Comparison of ENCODE assay signal across 1 cellular context in the genomic region with DNA sequence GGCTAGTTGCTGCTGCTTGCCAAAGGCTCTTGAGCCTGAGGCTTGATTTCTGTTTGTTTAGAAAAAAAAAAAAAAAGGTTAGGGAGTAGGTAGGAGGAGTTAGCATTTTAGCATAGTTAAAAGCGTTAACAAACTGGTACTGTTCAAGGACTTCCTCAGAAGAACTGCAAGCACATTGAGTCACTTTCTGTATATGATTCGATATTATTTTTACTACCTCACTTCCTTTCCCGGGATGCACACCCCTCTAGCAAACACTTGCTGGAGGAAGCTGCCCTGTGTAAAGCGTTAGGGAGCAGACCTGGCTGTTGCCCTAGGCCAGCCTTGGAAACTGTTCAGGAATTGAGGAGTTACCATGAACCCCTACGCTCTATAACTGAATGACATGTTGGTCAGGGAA.
TF ChIP-seq lines count a peak whose summit lies in the region.

No MANE protein-coding gene starts in this region.

TF ChIP-seq in K562, 482 proteins besides CTCF, POLR2A, EP300 and RAD21:
- TF ChIP-seq, protein P1, sequence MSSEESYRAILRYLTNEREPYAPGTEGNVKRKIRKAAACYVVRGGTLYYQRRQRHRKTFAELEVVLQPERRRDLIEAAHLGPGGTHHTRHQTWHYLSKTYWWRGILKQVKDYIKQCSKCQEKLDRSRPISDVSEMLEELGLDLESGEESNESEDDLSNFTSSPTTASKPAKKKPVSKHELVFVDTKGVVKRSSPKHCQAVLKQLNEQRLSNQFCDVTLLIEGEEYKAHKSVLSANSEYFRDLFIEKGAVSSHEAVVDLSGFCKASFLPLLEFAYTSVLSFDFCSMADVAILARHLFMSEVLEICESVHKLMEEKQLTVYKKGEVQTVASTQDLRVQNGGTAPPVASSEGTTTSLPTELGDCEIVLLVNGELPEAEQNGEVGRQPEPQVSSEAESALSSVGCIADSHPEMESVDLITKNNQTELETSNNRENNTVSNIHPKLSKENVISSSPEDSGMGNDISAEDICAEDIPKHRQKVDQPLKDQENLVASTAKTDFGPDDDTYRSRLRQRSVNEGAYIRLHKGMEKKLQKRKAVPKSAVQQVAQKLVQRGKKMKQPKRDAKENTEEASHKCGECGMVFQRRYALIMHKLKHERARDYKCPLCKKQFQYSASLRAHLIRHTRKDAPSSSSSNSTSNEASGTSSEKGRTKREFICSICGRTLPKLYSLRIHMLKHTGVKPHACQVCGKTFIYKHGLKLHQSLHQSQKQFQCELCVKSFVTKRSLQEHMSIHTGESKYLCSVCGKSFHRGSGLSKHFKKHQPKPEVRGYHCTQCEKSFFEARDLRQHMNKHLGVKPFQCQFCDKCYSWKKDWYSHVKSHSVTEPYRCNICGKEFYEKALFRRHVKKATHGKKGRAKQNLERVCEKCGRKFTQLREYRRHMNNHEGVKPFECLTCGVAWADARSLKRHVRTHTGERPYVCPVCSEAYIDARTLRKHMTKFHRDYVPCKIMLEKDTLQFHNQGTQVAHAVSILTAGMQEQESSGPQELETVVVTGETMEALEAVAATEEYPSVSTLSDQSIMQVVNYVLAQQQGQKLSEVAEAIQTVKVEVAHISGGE (CRISPR knock-in tag; IDR thresholded peaks at IDR 0.05): no peak
- TF ChIP-seq SNRNP70 (optimal IDR thresholded peaks at IDR 0.05; ENCODE audit: low read depth, low read length): no peak
- TF ChIP-seq NFIC (IDR thresholded peaks at IDR 0.05): no peak
- no peak for TF ChIP-seq POLR2B (IDR thresholded peaks at IDR 0.05; ENCODE audit: low read depth, partially characterized antibody)
- no peak for TF ChIP-seq COPS2 (conservative IDR thresholded peaks at IDR 0.05)
- TF ChIP-seq TSC22D4 (tag; IDR thresholded peaks at IDR 0.05): no peak
- TF ChIP-seq ZEB2 (IDR thresholded peaks at IDR 0.05): no peak
